ENCODE assay signal across 8 cellular contexts in genomic region chrX:49043220-49043986, GRCh38.
DNase-seq lines count a peak whose midpoint lies in the region; ATAC-seq and TF ChIP-seq lines count a peak whose summit lies in the region.

TFE3 (minus strand) TSS chrX:49043357; CDS start chrX:49043226, 131 bp downstream.

- peaks cover 16% of the 10 kb centered on the region for H3K36me3 Mint-ChIP-seq in central memory CD8-positive, alpha-beta T cell (ENCODE audit: insufficient read depth)

- peak; percentile 50 for TF ChIP-seq CTCF in AG09319 (IDR thresholded peaks at IDR 0.05; ENCODE audit: low read depth, low read length)

- peak; percentile 98 for DNase-seq in AG09319 (ENCODE audit: extremely low read depth, low read depth)
- DNase-seq in NCI-H446 (lab: John Stamatoyannopoulos, UW): peak; percentile 95 to 98
- DNase-seq in activated CD4-positive, CD25-positive, alpha-beta regulatory T cell treated with anti-CD3 and anti-CD28 coated beads, Interleukin-2, amount 50 U/mL, for 16 hours (ENCODE audit: low read depth, low spot score): peak; percentile 91
- DNase-seq in central memory CD8-positive, alpha-beta T cell (ENCODE audit: low spot score in 2 of 2): peak; percentile 78 to 96
- DNase-seq in iris pigment epithelial cell (ENCODE audit: low read depth): peak; percentile 97
- peak; percentile 85 to 93 for DNase-seq in stimulated activated CD4-positive, alpha-beta T cell treated with anti-CD3 and anti-CD28 coated beads, Interleukin-12 subunit alpha, Interleukin-12 subunit beta, amount 100 ng/mL, for 24 hours (ENCODE audit: low read depth in 2 of 2)

- ATAC-seq in GM19025 (IDR thresholded peaks at IDR 0.05; ENCODE audit: low read depth, unreplicated experiment) (peak; percentile 93), HG03354 (IDR thresholded peaks at IDR 0.05; ENCODE audit: poor library complexity, severe bottlenecking, unreplicated experiment) (peak; percentile 87)
- ATAC-seq in central memory CD8-positive, alpha-beta T cell (replicated peaks; ENCODE audit: extremely low read depth, poor library complexity, severe bottlenecking): peak; percentile 91

- peak within 1 kb of the TSS; percentile 94 for H3K27ac Mint-ChIP-seq in central memory CD8-positive, alpha-beta T cell (ENCODE audit: low read depth)

- H3K4me1 Mint-ChIP-seq in central memory CD8-positive, alpha-beta T cell: peaks cover 29% of the 10 kb centered on the region

- H3K4me3 Mint-ChIP-seq in central memory CD8-positive, alpha-beta T cell: peak within 1 kb of the TSS; percentile 79

- no peaks in the 10 kb centered on the region for H3K9me3 Mint-ChIP-seq in central memory CD8-positive, alpha-beta T cell

- H3K27me3 Mint-ChIP-seq in central memory CD8-positive, alpha-beta T cell: no peaks in the 10 kb centered on the region

Comparison
In these comparisons a context has a peak if more than half of its experiments do, and no peak if none do; other contexts are left out.
1. Peak in every context shown above with its lines: DNase-seq and ATAC-seq.